24 cellular contexts compared by ENCODE assay signal in genomic region chr2:240253583-240254145, GRCh38.
"Had no signal": no experiment of that assay in that cellular context is flagged by ENCODE, and none has a peak within 500 bp of the region (broad histone marks: within the 10 kb centered on the region; RNA-seq: fewer than 3 reads in every experiment).

No MANE protein-coding gene starts in this region.

- H3K9me3 Mint-ChIP-seq: activated naive CD8-positive, alpha-beta T cell treated with anti-CD3 and anti-CD28 coated beads, Interleukin-2, amount 50 U/mL, for 24 hours; activated T-helper 1 cell treated with anti-CD3 and anti-CD28 coated beads, Interleukin-12 subunit alpha, Interleukin-12 subunit beta, Interleukin-2, Interleukin-4 antibody, amounts not matched to agents 30 ng/mL and 10 ng/mL and 1 ng/mL, durations not matched to agents 14 hours and 24 hours and 36 hours; natural killer cell treated with Interleukin-12 subunit alpha and Interleukin-12 subunit beta and Interleukin-15 and Interleukin-18, amount 100 ng/mL, for 72 hours; stimulated activated memory B cell treated with anti-CD40 and anti-IgM and Interleukin-4, amounts not matched to agents 10 μg/mL and 1 μg/mL and 100 μg/mL, for 72 hours; T-cell; T-helper 2 cell treated with Interferon-gamma antibody and Interleukin-4, amounts not matched to agents 5 μg/mL and 100 μg/mL, for 36 hours had no signal

- H3K4me3 ChIP-seq: cardiac muscle cell, right lobe of liver, skin epidermis, stomach had no signal

- DNase-seq: activated CD4-positive, alpha-beta T cell treated with anti-CD3 and anti-CD28 coated beads for 1 hour; activated CD4-positive, alpha-beta T cell treated with anti-CD3 and anti-CD28 coated beads, Interleukin-2, amount 50 U/mL, for 4 hours; activated CD8-positive, alpha-beta memory T cell treated with anti-CD3 and anti-CD28 coated beads, Interleukin-2, amount 10 ng/mL, durations not matched to agents 7 days and 5 days; activated gamma-delta T cell; activated naive CD4-positive, alpha-beta T cell treated with anti-CD3 and anti-CD28 coated beads, Interleukin-2, amount 50 U/mL, for 16 hours; activated naive CD8-positive, alpha-beta T cell treated with anti-CD3 and anti-CD28 coated beads, Interleukin-2, amount 50 U/mL, for 24 hours; activated T-cell treated with anti-CD3 and anti-CD28 coated beads for 4 hours; effector CD4-positive, alpha-beta T cell; foreskin melanocyte; hippocampal formation; kidney glomerular epithelial cell; occipital lobe; stimulated activated CD4-positive, alpha-beta T cell treated with anti-CD3 and anti-CD28 coated beads, Interleukin-2, amount 100 ng/mL, for 24 hours had no signal

- H3K27me3 ChIP-seq: cardiac muscle cell, right lobe of liver, stomach, upper lobe of left lung had no signal

- ATAC-seq: activated CD8-positive, alpha-beta memory T cell treated with anti-CD3 and anti-CD28 coated beads, Interleukin-2, amount 10 ng/mL, durations not matched to agents 7 days and 5 days; activated naive CD8-positive, alpha-beta T cell treated with anti-CD3 and anti-CD28 coated beads, Interleukin-2, amount 50 U/mL, for 24 hours; left lung; natural killer cell treated with Interleukin-12 subunit alpha and Interleukin-12 subunit beta and Interleukin-15 and Interleukin-18, amount 100 ng/mL, for 72 hours; right lobe of liver; stimulated activated memory B cell treated with anti-CD40 and anti-IgM and Interleukin-4, amounts not matched to agents 10 μg/mL and 1 μg/mL and 100 μg/mL, for 72 hours; T-cell had no signal

- H3K4me3 Mint-ChIP-seq: activated CD8-positive, alpha-beta memory T cell treated with anti-CD3 and anti-CD28 coated beads, Interleukin-2, amount 10 ng/mL, durations not matched to agents 7 days and 5 days; activated naive CD8-positive, alpha-beta T cell treated with anti-CD3 and anti-CD28 coated beads, Interleukin-2, amount 50 U/mL, for 24 hours; activated T-helper 1 cell treated with anti-CD3 and anti-CD28 coated beads, Interleukin-12 subunit alpha, Interleukin-12 subunit beta, Interleukin-2, Interleukin-4 antibody, amounts not matched to agents 30 ng/mL and 10 ng/mL and 1 ng/mL, durations not matched to agents 14 hours and 24 hours and 36 hours; natural killer cell treated with Interleukin-12 subunit alpha and Interleukin-12 subunit beta and Interleukin-15 and Interleukin-18, amount 100 ng/mL, for 72 hours; stimulated activated memory B cell treated with anti-CD40 and anti-IgM and Interleukin-4, amounts not matched to agents 10 μg/mL and 1 μg/mL and 100 μg/mL, for 72 hours; T-cell; T-helper 2 cell treated with Interferon-gamma antibody and Interleukin-4, amounts not matched to agents 5 μg/mL and 100 μg/mL, for 36 hours had no signal

- H3K27ac Mint-ChIP-seq: activated CD8-positive, alpha-beta memory T cell treated with anti-CD3 and anti-CD28 coated beads, Interleukin-2, amount 10 ng/mL, durations not matched to agents 7 days and 5 days; activated naive CD8-positive, alpha-beta T cell treated with anti-CD3 and anti-CD28 coated beads, Interleukin-2, amount 50 U/mL, for 24 hours; activated T-helper 1 cell treated with anti-CD3 and anti-CD28 coated beads, Interleukin-12 subunit alpha, Interleukin-12 subunit beta, Interleukin-2, Interleukin-4 antibody, amounts not matched to agents 30 ng/mL and 10 ng/mL and 1 ng/mL, durations not matched to agents 14 hours and 24 hours and 36 hours; natural killer cell treated with Interleukin-12 subunit alpha and Interleukin-12 subunit beta and Interleukin-15 and Interleukin-18, amount 100 ng/mL, for 72 hours; stimulated activated memory B cell treated with anti-CD40 and anti-IgM and Interleukin-4, amounts not matched to agents 10 μg/mL and 1 μg/mL and 100 μg/mL, for 72 hours; T-cell; T-helper 2 cell treated with Interferon-gamma antibody and Interleukin-4, amounts not matched to agents 5 μg/mL and 100 μg/mL, for 36 hours had no signal

- H3K27me3 Mint-ChIP-seq: activated CD8-positive, alpha-beta memory T cell treated with anti-CD3 and anti-CD28 coated beads, Interleukin-2, amount 10 ng/mL, durations not matched to agents 7 days and 5 days had no signal

- H3K4me1 Mint-ChIP-seq: activated CD8-positive, alpha-beta memory T cell treated with anti-CD3 and anti-CD28 coated beads, Interleukin-2, amount 10 ng/mL, durations not matched to agents 7 days and 5 days; activated naive CD8-positive, alpha-beta T cell treated with anti-CD3 and anti-CD28 coated beads, Interleukin-2, amount 50 U/mL, for 24 hours; stimulated activated memory B cell treated with anti-CD40 and anti-IgM and Interleukin-4, amounts not matched to agents 10 μg/mL and 1 μg/mL and 100 μg/mL, for 72 hours; T-cell had no signal

- H3K27ac ChIP-seq: cardiac muscle cell, left lung, right lobe of liver, skin epidermis had no signal

- H3K36me3 Mint-ChIP-seq: activated CD8-positive, alpha-beta memory T cell treated with anti-CD3 and anti-CD28 coated beads, Interleukin-2, amount 10 ng/mL, durations not matched to agents 7 days and 5 days; natural killer cell treated with Interleukin-12 subunit alpha and Interleukin-12 subunit beta and Interleukin-15 and Interleukin-18, amount 100 ng/mL, for 72 hours; stimulated activated memory B cell treated with anti-CD40 and anti-IgM and Interleukin-4, amounts not matched to agents 10 μg/mL and 1 μg/mL and 100 μg/mL, for 72 hours; T-cell had no signal
